In the genomic region with DNA sequence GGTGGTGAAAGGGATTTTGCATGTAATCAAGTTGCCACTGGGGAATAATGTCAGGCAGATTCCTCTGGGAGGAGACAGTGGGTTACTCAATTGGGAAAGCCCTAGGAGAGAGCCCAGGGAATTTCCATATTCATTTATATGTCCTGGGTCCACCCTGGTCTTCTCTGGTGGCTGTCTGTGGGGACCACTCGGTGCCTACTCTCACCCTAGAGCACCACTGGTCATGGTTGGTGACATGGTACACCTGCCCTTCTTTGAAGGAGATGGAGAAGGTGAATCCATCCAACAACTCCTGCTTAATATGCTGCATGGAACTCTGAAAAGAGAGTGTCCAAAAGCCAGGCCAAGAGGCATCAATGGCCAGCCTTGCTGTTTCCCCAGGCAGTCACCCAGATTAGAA, we compare ENCODE assay signal across 35 cellular contexts. TPM values are rescaled to one million over a fixed set of nuclear protein-coding genes. Genes with fewer than 3 reads are reported as not detected.
DNase-seq lines count a peak whose midpoint lies in the region; ATAC-seq and TF ChIP-seq lines count a peak whose summit lies in the region.
"Had no signal": no experiment of that assay in that cellular context is flagged by ENCODE, and none has a peak within 500 bp of the region (broad histone marks: within the 10 kb centered on the region; RNA-seq: fewer than 3 reads in every experiment).

No MANE protein-coding gene starts in this region.

- POLR2A ChIA-PET in MCF 10A (lab: Yijun Ruan, JAX) = interaction anchor here (1.0 kb wide), 1 partner anchor 38 kb away, joined by 3 read pairs; no protein-coding TSS in a partner anchor

- CTCF ChIA-PET in MCF 10A (lab: Yijun Ruan, JAX) = interaction anchor here (1.1 to 9.9 kb wide), 5 partner anchors 13 to 289 kb away, joined by 3 to 109 read pairs (median 6); partner anchors contain the start of gene RERG

- intact Hi-C loops in MCF 10A (cut with micrococcal nuclease) (no loop called here), breast epithelium (cut with DNase I; ENCODE audit: low total_unique reads) (no loop called here)

- no peaks in the 10 kb centered on the region for H3K27me3 Mint-ChIP-seq in MCF 10A (ENCODE audit: insufficient read depth, unreplicated experiment)
- H3K27me3 Mint-ChIP-seq in stimulated activated memory B cell treated with anti-CD40 and anti-IgM and Interleukin-4, amounts not matched to agents 10 μg/mL and 1 μg/mL and 100 μg/mL, for 72 hours = peaks cover 26% of the 10 kb centered on the region

- TF ChIP-seq CTCF in MCF 10A (IDR thresholded peaks at IDR 0.05; ENCODE audit: unreplicated experiment) (no peak), breast epithelium (IDR thresholded peaks at IDR 0.05) (no peak), foreskin fibroblast (IDR thresholded peaks at IDR 0.05; ENCODE audit: low read depth, low read length) (no peak)

- H3K9me3 ChIP-seq in breast epithelium = no peaks in the 10 kb centered on the region
- H3K9me3 ChIP-seq: BE2C, BLaER1, Caco-2 had no signal

- no peak overlapping the region for H3K27ac ChIP-seq in breast epithelium
- H3K27ac ChIP-seq: 22Rv1; A549; BLaER1; BLaER1 treated with 17β-estradiol and CSF1 and Interleukin-3, amounts not matched to agents 10 nM and 100 nM; C4-2B had no signal

- no TSS peak for BruUV-seq in MCF 10A (replicated peaks; lab: Mats Ljungman, UMichigan)

- TF ChIP-seq POLR2A in breast epithelium (IDR thresholded peaks at IDR 0.05) = no peak

- H3K9me3 Mint-ChIP-seq in MCF 10A (ENCODE audit: unreplicated experiment) = no peaks in the 10 kb centered on the region
- no peaks in the 10 kb centered on the region for H3K9me3 Mint-ChIP-seq in stimulated activated effector memory CD8-positive, alpha-beta T cell treated with anti-CD3 and anti-CD28 coated beads, Interleukin-12 subunit alpha, Interleukin-12 subunit beta, amount 100 ng/mL, for 72 hours
- no peaks in the 10 kb centered on the region for H3K9me3 Mint-ChIP-seq in stimulated activated memory B cell treated with anti-CD40 and anti-IgM and Interleukin-4, amounts not matched to agents 10 μg/mL and 1 μg/mL and 100 μg/mL, for 72 hours
- H3K9me3 Mint-ChIP-seq: CD4-positive, alpha-beta memory T cell; CD4-positive, alpha-beta T cell; CD8-positive, alpha-beta T cell had no signal

- H3K4me3 ChIP-seq in breast epithelium (no peak overlapping the region), foreskin fibroblast (ENCODE audit: low read depth in 1 of 2, low read length in 2 of 2) (no peak overlapping the region)
- H3K4me3 ChIP-seq: A549; BLaER1; BLaER1 treated with 17β-estradiol and CSF1 and Interleukin-3, amounts not matched to agents 10 nM and 100 nM had no signal

- H3K36me3 Mint-ChIP-seq in MCF 10A (ENCODE audit: insufficient read depth, unreplicated experiment) = no peaks in the 10 kb centered on the region
- no peaks in the 10 kb centered on the region for H3K36me3 Mint-ChIP-seq in stimulated activated effector memory CD8-positive, alpha-beta T cell treated with anti-CD3 and anti-CD28 coated beads, Interleukin-12 subunit alpha, Interleukin-12 subunit beta, amount 100 ng/mL, for 72 hours
- H3K36me3 Mint-ChIP-seq in stimulated activated memory B cell treated with anti-CD40 and anti-IgM and Interleukin-4, amounts not matched to agents 10 μg/mL and 1 μg/mL and 100 μg/mL, for 72 hours = no peaks in the 10 kb centered on the region
- H3K36me3 Mint-ChIP-seq: CD14-positive monocyte; CD4-positive, alpha-beta memory T cell; CD4-positive, CD25-positive, alpha-beta regulatory T cell; CD8-positive, alpha-beta memory T cell; CD8-positive, alpha-beta T cell had no signal

- no peak overlapping the region for H3K4me3 Mint-ChIP-seq in MCF 10A (ENCODE audit: unreplicated experiment)
- H3K4me3 Mint-ChIP-seq in stimulated activated effector memory CD8-positive, alpha-beta T cell treated with anti-CD3 and anti-CD28 coated beads, Interleukin-12 subunit alpha, Interleukin-12 subunit beta, amount 100 ng/mL, for 72 hours = no peak overlapping the region
- H3K4me3 Mint-ChIP-seq in stimulated activated memory B cell treated with anti-CD40 and anti-IgM and Interleukin-4, amounts not matched to agents 10 μg/mL and 1 μg/mL and 100 μg/mL, for 72 hours = no peak overlapping the region
- H3K4me3 Mint-ChIP-seq: B cell; CD14-positive monocyte; CD4-positive, alpha-beta memory T cell; CD4-positive, alpha-beta T cell; CD4-positive, CD25-positive, alpha-beta regulatory T cell; CD8-positive, alpha-beta memory T cell; CD8-positive, alpha-beta T cell had no signal

- DNase-seq in MCF 10A (ENCODE audit: unreplicated experiment) = no peak
- DNase-seq in breast epithelium (ENCODE audit: low spot score in 2 of 2) = no peak
- DNase-seq in stimulated activated effector memory CD8-positive, alpha-beta T cell treated with anti-CD3 and anti-CD28 coated beads, Interleukin-12 subunit alpha, Interleukin-12 subunit beta, amount 100 ng/mL, for 72 hours (ENCODE audit: low spot score in 2 of 2) = no peak
- DNase-seq in foreskin fibroblast = no peak
- DNase-seq in NCI-H1092 treated with DMSO at 0.1 percent for 48 hours (lab: John Stamatoyannopoulos, UW) = no peak
- DNase-seq: 8988T; ACHN; AML-193; BE2C; C1 segment of cervical spinal cord; Caco-2; Calu3; CD4-positive, alpha-beta memory T cell; CD4-positive, alpha-beta T cell; CD4-positive, CD25-positive, alpha-beta regulatory T cell; CD8-positive, alpha-beta memory T cell; CD8-positive, alpha-beta T cell; COR-L47; DMS 273 treated with DMSO at 0.1 percent for 48 hours; DMS153; DMS53; DMS79; DMS79 treated with DMSO at 0.1 percent for 48 hours; DND-41; EL had no signal

- H3K27ac Mint-ChIP-seq in MCF 10A (ENCODE audit: low read depth, unreplicated experiment) = peak overlapping the region; percentile 59
- H3K27ac Mint-ChIP-seq in stimulated activated effector memory CD8-positive, alpha-beta T cell treated with anti-CD3 and anti-CD28 coated beads, Interleukin-12 subunit alpha, Interleukin-12 subunit beta, amount 100 ng/mL, for 72 hours = no peak overlapping the region
- H3K27ac Mint-ChIP-seq in stimulated activated memory B cell treated with anti-CD40 and anti-IgM and Interleukin-4, amounts not matched to agents 10 μg/mL and 1 μg/mL and 100 μg/mL, for 72 hours = no peak overlapping the region
- H3K27ac Mint-ChIP-seq: B cell; CD14-positive monocyte; CD4-positive, alpha-beta memory T cell; CD4-positive, alpha-beta T cell; CD4-positive, CD25-positive, alpha-beta regulatory T cell; CD8-positive, alpha-beta memory T cell; CD8-positive, alpha-beta T cell had no signal

- H3K4me1 ChIP-seq in breast epithelium = no peaks in the 10 kb centered on the region
- H3K4me1 ChIP-seq: A549, Caco-2 had no signal

- peaks cover 24% of the 10 kb centered on the region for H3K4me1 Mint-ChIP-seq in MCF 10A (ENCODE audit: insufficient read depth, unreplicated experiment)
- no peaks in the 10 kb centered on the region for H3K4me1 Mint-ChIP-seq in stimulated activated effector memory CD8-positive, alpha-beta T cell treated with anti-CD3 and anti-CD28 coated beads, Interleukin-12 subunit alpha, Interleukin-12 subunit beta, amount 100 ng/mL, for 72 hours
- no peaks in the 10 kb centered on the region for H3K4me1 Mint-ChIP-seq in stimulated activated memory B cell treated with anti-CD40 and anti-IgM and Interleukin-4, amounts not matched to agents 10 μg/mL and 1 μg/mL and 100 μg/mL, for 72 hours
- H3K4me1 Mint-ChIP-seq: B cell; CD14-positive monocyte; CD4-positive, alpha-beta memory T cell; CD4-positive, CD25-positive, alpha-beta regulatory T cell; CD8-positive, alpha-beta memory T cell had no signal

- no peaks in the 10 kb centered on the region for H3K27me3 ChIP-seq in breast epithelium
- H3K27me3 ChIP-seq: BE2C; BLaER1; BLaER1 treated with 17β-estradiol and CSF1 and Interleukin-3, amounts not matched to agents 10 nM and 100 nM had no signal

- peak; percentile 21 for ATAC-seq in stimulated activated effector memory CD8-positive, alpha-beta T cell treated with anti-CD3 and anti-CD28 coated beads, Interleukin-12 subunit alpha, Interleukin-12 subunit beta, amount 100 ng/mL, for 72 hours
- peak; percentile 54 for ATAC-seq in stimulated activated memory B cell treated with anti-CD40 and anti-IgM and Interleukin-4, amounts not matched to agents 10 μg/mL and 1 μg/mL and 100 μg/mL, for 72 hours
- ATAC-seq: A549; CD8-positive, alpha-beta T cell had no signal

- H3K36me3 ChIP-seq in breast epithelium = no peaks in the 10 kb centered on the region
- H3K36me3 ChIP-seq: BE2C; BLaER1; BLaER1 treated with 17β-estradiol and CSF1 and Interleukin-3, amounts not matched to agents 10 nM and 100 nM had no signal

RNA-seq across cellular contexts. Expression of gene RERG, which starts 12.8 kb away (rescaled TPM):
- total RNA-seq in MCF 10A (2022) (7.6 and 16.5 TPM in 2 replicates), breast epithelium (100 to 1,000 TPM in 1 of 3 donors, 10 to 100 TPM in 2; 16.3 to 126 (median 60.0) TPM)
- total RNA-seq: A172; A673; B cell; Caco-2; CD4-positive, alpha-beta memory T cell; CD4-positive, alpha-beta T cell; CD4-positive, CD25-positive, alpha-beta regulatory T cell; CD8-positive, alpha-beta memory T cell; CD8-positive, alpha-beta T cell had no signal
